ENCODE assay signal across 19 cellular contexts in genomic region chr9:135610290-135611141, GRCh38. TPM values are rescaled to one million over a fixed set of nuclear protein-coding genes. Genes with fewer than 3 reads are reported as not detected.
DNase-seq lines count a peak whose midpoint lies in the region; ATAC-seq, FAIRE-seq and TF ChIP-seq lines count a peak whose summit lies in the region.
"Had no signal": no experiment of that assay in that cellular context is flagged by ENCODE, and none has a peak within 500 bp of the region (broad histone marks: within the 10 kb centered on the region; RNA-seq: fewer than 3 reads in every experiment).

No MANE protein-coding gene starts in this region.

- no peaks in the 10 kb centered on the region for H3K79me2 ChIP-seq in SK-N-SH (ENCODE audit: insufficient read depth)
- no peaks in the 10 kb centered on the region for H3K79me2 ChIP-seq in HepG2 (ENCODE audit: insufficient read depth, low read length)

- intact Hi-C loops in HepG2 (cut with micrococcal nuclease; ENCODE audit: unreplicated experiment), result no loop called here
- intact Hi-C loops in right lobe of liver (cut with DNase I), result no loop called here

- no peak for TF ChIP-seq POLR2A in HepG2 (IDR thresholded peaks at IDR 0.05; ENCODE audit: insufficient read depth in 1 of 2, low read depth in 2 of 2, low read length in 2 of 2)
- no peak for TF ChIP-seq POLR2A in right lobe of liver (IDR thresholded peaks at IDR 0.05)

- peaks cover 3% of the 10 kb centered on the region for H3K79me1 ChIP-seq in neuronal stem cell (ENCODE audit: low read depth, low read length)

- FAIRE-seq in HepG2 (lab: Jason Lieb, UNC), result no peak
- FAIRE-seq: H54 had no signal

- BruUV-seq in HepG2 (replicated peaks; lab: Mats Ljungman, UMichigan), result no TSS peak

- H3K4me3 ChIP-seq in SK-N-SH (ENCODE audit: low read depth in 2 of 2, low read length in 1 of 2) (no peak overlapping the region), HepG2 (replicated peaks in 1 of 3; ENCODE audit: insufficient read depth in 1 of 3, low read depth in 2 of 3, low read length in 3 of 3) (no peak overlapping the region), right lobe of liver (no peak overlapping the region), neuronal stem cell (ENCODE audit: low read length in 2 of 2) (no peak overlapping the region)

- no peaks in the 10 kb centered on the region for H3K9me2 ChIP-seq in SK-N-SH

- no peak overlapping the region for H3K18ac ChIP-seq in neuronal stem cell (ENCODE audit: low read length)

- no peak overlapping the region for H4K91ac ChIP-seq in neuronal stem cell (ENCODE audit: low read depth, low read length, poor library complexity)

- H2AK5ac ChIP-seq in neuronal stem cell (ENCODE audit: low read depth, low read length), result peak overlapping the region; percentile 35

- WGBS in SK-N-SH (ENCODE audit: low lambda C conversion rate), result 33% methylated on average over 11 of the region's 13 CpGs
- 0% methylated on average over 7 of the region's 13 CpGs for WGBS in HepG2 (ENCODE audit: low lambda C conversion rate)
- WGBS in right lobe of liver (ENCODE audit: insufficient coverage, low coverage, low lambda C conversion rate, missing lambda C conversion rate), result 70% methylated on average over 4 of the region's 13 CpGs
- WGBS in neuronal stem cell (ENCODE audit: extremely low coverage in 2 of 2, insufficient read length in 2 of 2, insufficient replicate concordance in 1 of 2), 2 donors, result no CpG with 5 or more reads among the region's 13 CpGs

- CTCF ChIA-PET in SK-N-SH (lab: Yijun Ruan, JAX) (interaction anchor here (0.9 kb wide), 1 partner anchor 35 kb away, joined by 3 read pairs; no protein-coding TSS in a partner anchor), HepG2 (lab: Yijun Ruan, JAX; ENCODE audit: low intra/inter-chr PET ratio, low total read pairs) (no interaction called here)

- TF ChIP-seq RAD21 in SK-N-SH (IDR thresholded peaks at IDR 0.05; ENCODE audit: low read length) (no peak), HepG2 (CRISPR knock-in tag; IDR thresholded peaks at IDR 0.05) (no peak)

- H2BK12ac ChIP-seq in neuronal stem cell (ENCODE audit: low read length), result no peak overlapping the region

- no peak overlapping the region for H2BK120ac ChIP-seq in neuronal stem cell (ENCODE audit: low read depth, low read length)

- TF ChIP-seq CTCF in SK-N-SH (IDR thresholded peaks at IDR 0.05), result no peak
- no peak for TF ChIP-seq CTCF in HepG2 (CRISPR knock-in tag; IDR thresholded peaks at IDR 0.05)
- no peak for TF ChIP-seq CTCF in right lobe of liver (IDR thresholded peaks at IDR 0.05)

- H3K4me1 ChIP-seq in SK-N-SH (ENCODE audit: control insufficient read depth in 1 of 2, insufficient read depth in 2 of 2, low read depth in 1 of 2, low read length in 1 of 2) (peaks cover 0 to 18% of the 10 kb centered on the region in 2 experiments; a peak in 1 of 4 replicates), HepG2 (ENCODE audit: insufficient read depth, low read length) (no peaks in the 10 kb centered on the region), right lobe of liver (no peaks in the 10 kb centered on the region), neuronal stem cell (ENCODE audit: control insufficient read depth in 2 of 2, insufficient read depth in 1 of 2, low read depth in 1 of 2, low read length in 2 of 2) (no peaks in the 10 kb centered on the region)

- H3K4ac ChIP-seq in neuronal stem cell (ENCODE audit: low read length), result no peak overlapping the region

- POLR2A ChIA-PET in SK-N-SH (lab: Yijun Ruan, JAX) (no interaction called here), HepG2 (lab: Yijun Ruan, JAX) (no interaction called here)

- H4K20me1 ChIP-seq in SK-N-SH (ENCODE audit: insufficient read depth) (no peaks in the 10 kb centered on the region), HepG2 (ENCODE audit: insufficient read depth, low read length) (no peaks in the 10 kb centered on the region)

- peak; percentile 17 for DNase-seq in SK-N-SH
- no peak for DNase-seq in HepG2 (ENCODE audit: low spot score)
- no peak for DNase-seq in right lobe of liver
- no peak for DNase-seq in neuronal stem cell (ENCODE audit: low spot score)
- no peak for DNase-seq in SW 1271 (lab: John Stamatoyannopoulos, UW)
- DNase-seq in stimulated activated CD4-positive, alpha-beta T cell treated with anti-CD3 and anti-CD28 coated beads, Interleukin-1b, Interleukin-23, amount 100 ng/mL, for 48 hours, result no peak
- DNase-seq: AML-193, DMS79 treated with DMSO at 0.1 percent for 48 hours, HFFc6, KG1, MV-4-11, NCI-H1694 treated with DMSO at 0.1 percent for 48 hours had no signal

- no peak overlapping the region for H3K23ac ChIP-seq in neuronal stem cell (ENCODE audit: low read depth, low read length, poor library complexity)

- no peak overlapping the region for H4K8ac ChIP-seq in neuronal stem cell (ENCODE audit: low read depth, low read length)

- H3K14ac ChIP-seq in neuronal stem cell (ENCODE audit: low read length), result no peak overlapping the region

- H3F3A ChIP-seq in SK-N-SH (replicated peaks; ENCODE audit: insufficient read depth), result no peaks in the 10 kb centered on the region

- no peak overlapping the region for H2BK5ac ChIP-seq in neuronal stem cell (ENCODE audit: low read length)

- TF ChIP-seq EP300 in SK-N-SH (IDR thresholded peaks at IDR 0.05; ENCODE audit: borderline replicate concordance in 1 of 2, low read depth in 1 of 2, low read length in 1 of 2) (no peak), HepG2 (IDR thresholded peaks at IDR 0.05; ENCODE audit: low read depth in 2 of 2, low read length in 2 of 2) (no peak), HepG2 (CRISPR knock-in tag; IDR thresholded peaks at IDR 0.05; ENCODE audit: borderline replicate concordance) (no peak)

- H2BK15ac ChIP-seq in neuronal stem cell (ENCODE audit: low read length), result no peak overlapping the region

- no peak overlapping the region for H2AFZ ChIP-seq in SK-N-SH (ENCODE audit: low read depth)
- no peak overlapping the region for H2AFZ ChIP-seq in HepG2 (ENCODE audit: low read length)
- H2AFZ ChIP-seq in neuronal stem cell (ENCODE audit: low read length), result no peak overlapping the region

- H3K27ac ChIP-seq in SK-N-SH (ENCODE audit: low read depth in 2 of 2, low read length in 1 of 2) (no peak overlapping the region), HepG2 (ENCODE audit: extremely low read length, insufficient read depth, low read length) (no peak overlapping the region), right lobe of liver (no peak overlapping the region), neuronal stem cell (replicated peaks; ENCODE audit: low read length) (no peak overlapping the region)
- H3K27ac ChIP-seq: 22Rv1, C4-2B had no signal

- H3K4me2 ChIP-seq in SK-N-SH (no peak overlapping the region), HepG2 (ENCODE audit: low read depth, low read length) (no peak overlapping the region), neuronal stem cell (ENCODE audit: insufficient read depth, low read length, poor library complexity, severe bottlenecking) (no peak overlapping the region)

- H3K9ac ChIP-seq in SK-N-SH, result no peak overlapping the region
- H3K9ac ChIP-seq in HepG2 (ENCODE audit: insufficient read depth, low read depth, low read length), result no peak overlapping the region
- H3K9ac ChIP-seq in neuronal stem cell (ENCODE audit: low read depth, low read length, poor library complexity), result no peak overlapping the region

- in situ Hi-C loops in HepG2 (cut with HindIII; ENCODE audit: extremely low pct_ligation_motif_present, low pct_unique_long_range_greater_than_20kb), result no loop called here

- H3K9me3 ChIP-seq in SK-N-SH (no peaks in the 10 kb centered on the region), HepG2 (ENCODE audit: low read length) (no peaks in the 10 kb centered on the region), right lobe of liver (no peaks in the 10 kb centered on the region), neuronal stem cell (replicated peaks in 1 of 2; ENCODE audit: control insufficient read depth in 2 of 2, insufficient read depth in 1 of 2, low read depth in 1 of 2, low read length in 2 of 2) (peaks cover 0 to 10% of the 10 kb centered on the region in 2 donors)

- H3K27me3 ChIP-seq in SK-N-SH (ENCODE audit: insufficient read depth) (no peaks in the 10 kb centered on the region), HepG2 (ENCODE audit: control insufficient read depth in 1 of 2, insufficient read depth in 2 of 2, low read length in 2 of 2) (peaks cover 24 to 54% of the 10 kb centered on the region in 2 experiments; a peak in 4 of 5 replicates), right lobe of liver (no peaks in the 10 kb centered on the region), neuronal stem cell (ENCODE audit: control insufficient read depth in 3 of 3, insufficient read depth in 3 of 3, low read depth in 1 of 3, low read length in 3 of 3) (peaks cover 0 to 16% (median 0%) of the 10 kb centered on the region in 3 experiments)

- H3K36me3 ChIP-seq in SK-N-SH (replicated peaks in 1 of 2; ENCODE audit: control insufficient read depth in 1 of 2, insufficient read depth in 2 of 2, low read length in 1 of 2), result no peaks in the 10 kb centered on the region
- H3K36me3 ChIP-seq in HepG2 (replicated peaks in 1 of 2; ENCODE audit: control insufficient read depth in 1 of 2, insufficient read depth in 2 of 2, low read length in 2 of 2), result no peaks in the 10 kb centered on the region
- H3K36me3 ChIP-seq in right lobe of liver, result no peaks in the 10 kb centered on the region
- H3K36me3 ChIP-seq in neuronal stem cell (replicated peaks in 1 of 2; ENCODE audit: control insufficient read depth in 2 of 2, insufficient read depth in 2 of 2, low read length in 2 of 2), result no peaks in the 10 kb centered on the region

- ATAC-seq in SK-N-SH treated with all-trans-retinoic acid at 6 μM for 48 hours (no peak), HepG2 (no peak), right lobe of liver (no peak), HG03571 (IDR thresholded peaks at IDR 0.05; ENCODE audit: unreplicated experiment) (no peak)
- ATAC-seq: Panc1 had no signal

RNA-seq across cellular contexts. Expression of gene GLT6D1, which starts 28.8 kb away (rescaled TPM):
- not detected in 2 replicates for polyA plus RNA-seq in SK-N-SH (2012; rRNA removed)
- not detected in 2 replicates for polyA plus RNA-seq in SK-N-SH (2012; cell fraction: cytosol; rRNA removed)
- not detected in 2 replicates for polyA plus RNA-seq in SK-N-SH (2012; cell fraction: nucleus; rRNA removed)
- not detected in 2 replicates for total RNA-seq in HepG2 (2016; rRNA removed; fragmentation: Illumina TruSeq; extraction: Trizol)
- not detected in 2 replicates for total RNA-seq in HepG2 (2016; cell fraction: cytosol; rRNA removed; fragmentation: Illumina TruSeq; extraction: Trizol; ENCODE audit: low read depth)
- total RNA-seq in HepG2 (2016; cell fraction: insoluble cytoplasmic fraction; rRNA removed; fragmentation: Illumina TruSeq; extraction: Trizol), result not detected in 2 replicates
- total RNA-seq in HepG2 (2016; cell fraction: membrane; rRNA removed; fragmentation: Illumina TruSeq; extraction: Trizol), result not detected in 2 replicates
- not detected in 2 replicates for total RNA-seq in HepG2 (2016; cell fraction: nucleus; rRNA removed; fragmentation: Illumina TruSeq; extraction: Trizol)
- polyA plus RNA-seq in HepG2 (2011; rRNA removed), result not detected in 2 replicates
- polyA plus RNA-seq in HepG2 (2011; cell fraction: cytosol; rRNA removed), result not detected in 2 replicates
- not detected in 2 replicates for polyA plus RNA-seq in HepG2 (2011; cell fraction: nucleus; rRNA removed)
- polyA plus RNA-seq in HepG2 (2012), result not detected in 2 replicates
- not detected in 2 replicates for polyA plus RNA-seq in HepG2 (2016; cell fraction: cytosol; fragmentation: Illumina TruSeq; extraction: Trizol; ENCODE audit: low read depth)
- not detected in 2 replicates for polyA plus RNA-seq in HepG2 (2016; cell fraction: insoluble cytoplasmic fraction; fragmentation: Illumina TruSeq; extraction: Trizol; ENCODE audit: low read depth)
- polyA plus RNA-seq in HepG2 (2016; cell fraction: membrane; fragmentation: Illumina TruSeq; extraction: Trizol; ENCODE audit: low read depth), result not detected in 2 replicates
- polyA plus RNA-seq in HepG2 (2016; cell fraction: nucleus; fragmentation: Illumina TruSeq; extraction: Trizol; ENCODE audit: insufficient read depth, low read depth), result not detected in 2 replicates
- polyA minus RNA-seq in HepG2 (2011; rRNA and poly(A)+ RNA removed; ENCODE audit: low replicate concordance), result not detected in 2 replicates
- not detected in 2 replicates for polyA minus RNA-seq in HepG2 (2011; cell fraction: cytosol; rRNA and poly(A)+ RNA removed)
- not detected in 2 replicates for polyA minus RNA-seq in HepG2 (2011; cell fraction: nucleus; rRNA and poly(A)+ RNA removed)
- total RNA-seq in right lobe of liver, result not detected
- polyA plus RNA-seq in neuronal stem cell (2013, experiment 1 of 2), result 0.03 TPM
- polyA plus RNA-seq in neuronal stem cell (2013, experiment 2 of 2), result not detected
- total RNA-seq: HFFc6, NCI-H460 had no signal

RNA-seq across cellular contexts. Expression of gene PAEP, which starts 49.0 kb away (rescaled TPM):
- polyA plus RNA-seq in SK-N-SH (2012; rRNA removed) (0.08 TPM in 1 of 2 replicates, not detected in the other), HepG2 (2011; rRNA removed) (10.8 and 24.4 TPM in 2 replicates)
- polyA plus RNA-seq in SK-N-SH (2012; cell fraction: cytosol; rRNA removed), result not detected in 2 replicates
- polyA plus RNA-seq in SK-N-SH (2012; cell fraction: nucleus; rRNA removed), result 0.06 TPM in 1 of 2 replicates, not detected in the other
- total RNA-seq in HepG2 (2016; rRNA removed; fragmentation: Illumina TruSeq; extraction: Trizol) (0.38 and 0.75 TPM in 2 replicates), right lobe of liver (not detected)
- 0.26 and 0.71 TPM in 2 replicates for total RNA-seq in HepG2 (2016; cell fraction: cytosol; rRNA removed; fragmentation: Illumina TruSeq; extraction: Trizol; ENCODE audit: low read depth)
- total RNA-seq in HepG2 (2016; cell fraction: insoluble cytoplasmic fraction; rRNA removed; fragmentation: Illumina TruSeq; extraction: Trizol), result 0.19 and 0.28 TPM in 2 replicates
- total RNA-seq in HepG2 (2016; cell fraction: membrane; rRNA removed; fragmentation: Illumina TruSeq; extraction: Trizol), result 0.28 and 0.71 TPM in 2 replicates
- total RNA-seq in HepG2 (2016; cell fraction: nucleus; rRNA removed; fragmentation: Illumina TruSeq; extraction: Trizol), result 0.66 TPM in 1 of 2 replicates, not detected in the other
- 9.3 and 14.4 TPM in 2 replicates for polyA plus RNA-seq in HepG2 (2011; cell fraction: cytosol; rRNA removed)
- polyA plus RNA-seq in HepG2 (2011; cell fraction: nucleus; rRNA removed), result 21.2 and 32.7 TPM in 2 replicates
- 0.90 and 4.1 TPM in 2 replicates for polyA plus RNA-seq in HepG2 (2012)
- 1.0 TPM in 2 replicates for polyA plus RNA-seq in HepG2 (2016; cell fraction: cytosol; fragmentation: Illumina TruSeq; extraction: Trizol; ENCODE audit: low read depth)
- 0.48 and 0.64 TPM in 2 replicates for polyA plus RNA-seq in HepG2 (2016; cell fraction: insoluble cytoplasmic fraction; fragmentation: Illumina TruSeq; extraction: Trizol; ENCODE audit: low read depth)
- 0.70 and 0.90 TPM in 2 replicates for polyA plus RNA-seq in HepG2 (2016; cell fraction: membrane; fragmentation: Illumina TruSeq; extraction: Trizol; ENCODE audit: low read depth)
- 1.0 and 1.6 TPM in 2 replicates for polyA plus RNA-seq in HepG2 (2016; cell fraction: nucleus; fragmentation: Illumina TruSeq; extraction: Trizol; ENCODE audit: insufficient read depth, low read depth)
- polyA minus RNA-seq in HepG2 (2011; rRNA and poly(A)+ RNA removed; ENCODE audit: low replicate concordance), result 4.8 TPM in 1 of 2 replicates, not detected in the other
- polyA minus RNA-seq in HepG2 (2011; cell fraction: cytosol; rRNA and poly(A)+ RNA removed), result 4.5 TPM in 1 of 2 replicates, not detected in the other
- 2.2 and 4.2 TPM in 2 replicates for polyA minus RNA-seq in HepG2 (2011; cell fraction: nucleus; rRNA and poly(A)+ RNA removed)
- not detected for polyA plus RNA-seq in neuronal stem cell (2013, experiment 1 of 2)
- not detected for polyA plus RNA-seq in neuronal stem cell (2013, experiment 2 of 2)
- total RNA-seq: HFFc6 had no signal

RNA-seq across cellular contexts. Expression of gene LCN9, which starts 52.6 kb away (rescaled TPM):
- polyA plus RNA-seq in SK-N-SH (2012; rRNA removed), result not detected in 2 replicates
- not detected in 2 replicates for polyA plus RNA-seq in SK-N-SH (2012; cell fraction: cytosol; rRNA removed)
- polyA plus RNA-seq in SK-N-SH (2012; cell fraction: nucleus; rRNA removed), result not detected in 2 replicates
- not detected in 2 replicates for total RNA-seq in HepG2 (2016; rRNA removed; fragmentation: Illumina TruSeq; extraction: Trizol)
- total RNA-seq in HepG2 (2016; cell fraction: cytosol; rRNA removed; fragmentation: Illumina TruSeq; extraction: Trizol; ENCODE audit: low read depth), result not detected in 2 replicates
- total RNA-seq in HepG2 (2016; cell fraction: insoluble cytoplasmic fraction; rRNA removed; fragmentation: Illumina TruSeq; extraction: Trizol), result not detected in 2 replicates
- total RNA-seq in HepG2 (2016; cell fraction: membrane; rRNA removed; fragmentation: Illumina TruSeq; extraction: Trizol), result not detected in 2 replicates
- not detected in 2 replicates for total RNA-seq in HepG2 (2016; cell fraction: nucleus; rRNA removed; fragmentation: Illumina TruSeq; extraction: Trizol)
- polyA plus RNA-seq in HepG2 (2011; rRNA removed), result not detected in 2 replicates
- polyA plus RNA-seq in HepG2 (2011; cell fraction: cytosol; rRNA removed), result not detected in 2 replicates
- polyA plus RNA-seq in HepG2 (2011; cell fraction: nucleus; rRNA removed), result not detected in 2 replicates
- polyA plus RNA-seq in HepG2 (2012), result not detected in 2 replicates
- polyA plus RNA-seq in HepG2 (2016; cell fraction: cytosol; fragmentation: Illumina TruSeq; extraction: Trizol; ENCODE audit: low read depth), result not detected in 2 replicates
- polyA plus RNA-seq in HepG2 (2016; cell fraction: insoluble cytoplasmic fraction; fragmentation: Illumina TruSeq; extraction: Trizol; ENCODE audit: low read depth), result not detected in 2 replicates
- polyA plus RNA-seq in HepG2 (2016; cell fraction: membrane; fragmentation: Illumina TruSeq; extraction: Trizol; ENCODE audit: low read depth), result not detected in 2 replicates
- not detected in 2 replicates for polyA plus RNA-seq in HepG2 (2016; cell fraction: nucleus; fragmentation: Illumina TruSeq; extraction: Trizol; ENCODE audit: insufficient read depth, low read depth)
- polyA minus RNA-seq in HepG2 (2011; rRNA and poly(A)+ RNA removed; ENCODE audit: low replicate concordance), result not detected in 2 replicates
- polyA minus RNA-seq in HepG2 (2011; cell fraction: cytosol; rRNA and poly(A)+ RNA removed), result not detected in 2 replicates
- polyA minus RNA-seq in HepG2 (2011; cell fraction: nucleus; rRNA and poly(A)+ RNA removed), result not detected in 2 replicates
- total RNA-seq in right lobe of liver, result not detected
- polyA plus RNA-seq in neuronal stem cell (2013, experiment 1 of 2), result 0.85 TPM
- polyA plus RNA-seq in neuronal stem cell (2013, experiment 2 of 2), result 0.83 TPM
- total RNA-seq: HFFc6, NCI-H460 had no signal
